In genomic region chr2:42368817-42369550, GRCh38 we compare ENCODE assay signal across 18 cellular contexts. TPM values are rescaled to one million over a fixed set of nuclear protein-coding genes. Genes with fewer than 3 reads are reported as not detected.
A peak's percentile ranks its signal among the peaks of the same experiment; 100 is the strongest.
DNase-seq lines count a peak whose midpoint lies in the region; ATAC-seq and TF ChIP-seq lines count a peak whose summit lies in the region.
"Had no signal": no experiment of that assay in that cellular context is flagged by ENCODE, and none has a peak within 500 bp of the region (broad histone marks: within the 10 kb centered on the region; RNA-seq: fewer than 3 reads in every experiment).

No MANE protein-coding gene starts in this region.

- H3K9me3 Mint-ChIP-seq in T-helper 2 cell treated with Interferon-gamma antibody and Interleukin-4, amounts not matched to agents 5 μg/mL and 100 μg/mL, for 36 hours, result no peaks in the 10 kb centered on the region
- H3K9me3 Mint-ChIP-seq in activated CD8-positive, alpha-beta memory T cell treated with anti-CD3 and anti-CD28 coated beads, Interleukin-2, amount 10 ng/mL, durations not matched to agents 7 days and 5 days (ENCODE audit: low read depth), result no peaks in the 10 kb centered on the region
- H3K9me3 Mint-ChIP-seq: natural killer cell had no signal

- DNase-seq in NCI-H1092 (lab: John Stamatoyannopoulos, UW), result peak; percentile 19
- DNase-seq in left ventricle myocardium superior, result no peak
- DNase-seq in NCI-H226, result no peak
- DNase-seq in T-helper 2 cell treated with Interferon-gamma antibody and Interleukin-4, amounts not matched to agents 5 μg/mL and 100 μg/mL, for 36 hours (ENCODE audit: low spot score), result no peak
- DNase-seq in activated CD8-positive, alpha-beta memory T cell treated with anti-CD3 and anti-CD28 coated beads, Interleukin-2, amount 10 ng/mL, durations not matched to agents 7 days and 5 days, result no peak
- DNase-seq in Ammon's horn (ENCODE audit: low spot score), result no peak
- DNase-seq: activated CD4-positive, CD25-positive, alpha-beta regulatory T cell treated with anti-CD3 and anti-CD28 coated beads, Interleukin-2, amount 50 U/mL, for 72 hours; activated T-cell treated with anti-CD3 and anti-CD28 coated beads, Interleukin-2, amount 50 U/mL, for 1 hour; amniotic stem cell; foreskin fibroblast; kidney; natural killer cell; NCI-H524; SK-N-SH; spleen had no signal

- no peak overlapping the region for H3K4me3 ChIP-seq in skin epidermis

- CTCF ChIA-PET in activated CD8-positive, alpha-beta memory T cell treated with anti-CD3 and anti-CD28 coated beads, Interleukin-2, amount 10 ng/mL, durations not matched to agents 7 days and 5 days (lab: Charles Lee), result no interaction called here

- peak overlapping the region in 13 of 21 experiments; percentile 14 to 70 (median 42) for H3K27ac ChIP-seq in skin epidermis
- H3K27ac ChIP-seq: HL-60 had no signal

- H3K36me3 Mint-ChIP-seq in T-helper 2 cell treated with Interferon-gamma antibody and Interleukin-4, amounts not matched to agents 5 μg/mL and 100 μg/mL, for 36 hours (ENCODE audit: low read depth), result no peaks in the 10 kb centered on the region
- no peaks in the 10 kb centered on the region for H3K36me3 Mint-ChIP-seq in activated CD8-positive, alpha-beta memory T cell treated with anti-CD3 and anti-CD28 coated beads, Interleukin-2, amount 10 ng/mL, durations not matched to agents 7 days and 5 days
- H3K36me3 Mint-ChIP-seq: natural killer cell had no signal

- no peak overlapping the region for H3K4me3 Mint-ChIP-seq in T-helper 2 cell treated with Interferon-gamma antibody and Interleukin-4, amounts not matched to agents 5 μg/mL and 100 μg/mL, for 36 hours
- H3K4me3 Mint-ChIP-seq in activated CD8-positive, alpha-beta memory T cell treated with anti-CD3 and anti-CD28 coated beads, Interleukin-2, amount 10 ng/mL, durations not matched to agents 7 days and 5 days, result no peak overlapping the region
- H3K4me3 Mint-ChIP-seq: natural killer cell had no signal

- intact Hi-C loops in left ventricle myocardium superior (cut with micrococcal nuclease), result no loop called here

- no peaks in the 10 kb centered on the region for H3K4me1 Mint-ChIP-seq in T-helper 2 cell treated with Interferon-gamma antibody and Interleukin-4, amounts not matched to agents 5 μg/mL and 100 μg/mL, for 36 hours (ENCODE audit: low read depth)
- H3K4me1 Mint-ChIP-seq in activated CD8-positive, alpha-beta memory T cell treated with anti-CD3 and anti-CD28 coated beads, Interleukin-2, amount 10 ng/mL, durations not matched to agents 7 days and 5 days, result peaks cover 7% of the 10 kb centered on the region
- H3K4me1 Mint-ChIP-seq: natural killer cell had no signal

- H3K27me3 Mint-ChIP-seq in T-helper 2 cell treated with Interferon-gamma antibody and Interleukin-4, amounts not matched to agents 5 μg/mL and 100 μg/mL, for 36 hours (ENCODE audit: low read depth), result peaks cover 3% of the 10 kb centered on the region
- peaks cover 9% of the 10 kb centered on the region for H3K27me3 Mint-ChIP-seq in activated CD8-positive, alpha-beta memory T cell treated with anti-CD3 and anti-CD28 coated beads, Interleukin-2, amount 10 ng/mL, durations not matched to agents 7 days and 5 days

- ATAC-seq in left ventricle myocardium superior, result peak; percentile 70
- ATAC-seq in activated CD8-positive, alpha-beta memory T cell treated with anti-CD3 and anti-CD28 coated beads, Interleukin-2, amount 10 ng/mL, durations not matched to agents 7 days and 5 days, result no peak
- ATAC-seq: natural killer cell had no signal

- no peak overlapping the region for H3K27ac Mint-ChIP-seq in T-helper 2 cell treated with Interferon-gamma antibody and Interleukin-4, amounts not matched to agents 5 μg/mL and 100 μg/mL, for 36 hours
- no peak overlapping the region for H3K27ac Mint-ChIP-seq in activated CD8-positive, alpha-beta memory T cell treated with anti-CD3 and anti-CD28 coated beads, Interleukin-2, amount 10 ng/mL, durations not matched to agents 7 days and 5 days
- H3K27ac Mint-ChIP-seq: natural killer cell had no signal

TF ChIP-seq in PFSK-1, 5 proteins besides CTCF, POLR2A, EP300 and RAD21:
- no peak for TF ChIP-seq TAF1 (IDR thresholded peaks at IDR 0.05; ENCODE audit: borderline replicate concordance, insufficient read depth, low read length)
- TF ChIP-seq POLR2AphosphoS5 (IDR thresholded peaks at IDR 0.05; ENCODE audit: low read depth, low read length), result no peak
- TF ChIP-seq FOXP2 (optimal IDR thresholded peaks at IDR 0.05; ENCODE audit: borderline replicate concordance, extremely low read depth, extremely low read length, insufficient read depth), result peak; percentile 76
- TF ChIP-seq SIN3A (IDR thresholded peaks at IDR 0.05; ENCODE audit: borderline replicate concordance, insufficient read depth, low read length), result no peak
- TF ChIP-seq, protein P1, sequence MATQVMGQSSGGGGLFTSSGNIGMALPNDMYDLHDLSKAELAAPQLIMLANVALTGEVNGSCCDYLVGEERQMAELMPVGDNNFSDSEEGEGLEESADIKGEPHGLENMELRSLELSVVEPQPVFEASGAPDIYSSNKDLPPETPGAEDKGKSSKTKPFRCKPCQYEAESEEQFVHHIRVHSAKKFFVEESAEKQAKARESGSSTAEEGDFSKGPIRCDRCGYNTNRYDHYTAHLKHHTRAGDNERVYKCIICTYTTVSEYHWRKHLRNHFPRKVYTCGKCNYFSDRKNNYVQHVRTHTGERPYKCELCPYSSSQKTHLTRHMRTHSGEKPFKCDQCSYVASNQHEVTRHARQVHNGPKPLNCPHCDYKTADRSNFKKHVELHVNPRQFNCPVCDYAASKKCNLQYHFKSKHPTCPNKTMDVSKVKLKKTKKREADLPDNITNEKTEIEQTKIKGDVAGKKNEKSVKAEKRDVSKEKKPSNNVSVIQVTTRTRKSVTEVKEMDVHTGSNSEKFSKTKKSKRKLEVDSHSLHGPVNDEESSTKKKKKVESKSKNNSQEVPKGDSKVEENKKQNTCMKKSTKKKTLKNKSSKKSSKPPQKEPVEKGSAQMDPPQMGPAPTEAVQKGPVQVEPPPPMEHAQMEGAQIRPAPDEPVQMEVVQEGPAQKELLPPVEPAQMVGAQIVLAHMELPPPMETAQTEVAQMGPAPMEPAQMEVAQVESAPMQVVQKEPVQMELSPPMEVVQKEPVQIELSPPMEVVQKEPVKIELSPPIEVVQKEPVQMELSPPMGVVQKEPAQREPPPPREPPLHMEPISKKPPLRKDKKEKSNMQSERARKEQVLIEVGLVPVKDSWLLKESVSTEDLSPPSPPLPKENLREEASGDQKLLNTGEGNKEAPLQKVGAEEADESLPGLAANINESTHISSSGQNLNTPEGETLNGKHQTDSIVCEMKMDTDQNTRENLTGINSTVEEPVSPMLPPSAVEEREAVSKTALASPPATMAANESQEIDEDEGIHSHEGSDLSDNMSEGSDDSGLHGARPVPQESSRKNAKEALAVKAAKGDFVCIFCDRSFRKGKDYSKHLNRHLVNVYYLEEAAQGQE (IDR thresholded peaks at IDR 0.05; ENCODE audit: insufficient read depth in 1 of 2, low read depth in 2 of 2, low read length in 2 of 2), result no peak

RNA-seq across cellular contexts. Expression of gene COX7A2L, which starts 8.0 kb away (rescaled TPM):
- polyA plus RNA-seq in PFSK-1 (2012; ENCODE audit: insufficient read length, low read depth), result 178 TPM
- total RNA-seq in left ventricle myocardium superior, result 98.4 TPM
- total RNA-seq in activated CD8-positive, alpha-beta memory T cell treated with anti-CD3 and anti-CD28 coated beads, Interleukin-2, amount 10 ng/mL, durations not matched to agents 7 days and 5 days, result 10 to 100 TPM; 80.0 to 92.6 TPM
